ENCODE assay signal across 18 cellular contexts in genomic region chr14:36981832-36982528, GRCh38.
A peak's percentile ranks its signal among the peaks of the same experiment; 100 is the strongest.
DNase-seq lines count a peak whose midpoint lies in the region; ATAC-seq and TF ChIP-seq lines count a peak whose summit lies in the region.
"Had no signal": no experiment of that assay in that cellular context is flagged by ENCODE, and none has a peak within 500 bp of the region (broad histone marks: within the 10 kb centered on the region; RNA-seq: fewer than 3 reads in every experiment).

No MANE protein-coding gene starts in this region.

- H3K14ac ChIP-seq in IMR-90 (replicated peaks; ENCODE audit: low read depth, low read length), result peak overlapping the region; percentile 93; the same call in 1 of the 2 replicates

- peaks cover 3% of the 10 kb centered on the region for H3K4me1 ChIP-seq in IMR-90 (ENCODE audit: control insufficient read depth, insufficient read depth, low read length)
- H3K4me1 ChIP-seq: colonic mucosa had no signal

- H3K9me1 ChIP-seq in IMR-90 (ENCODE audit: insufficient read depth, low read length), result no peaks in the 10 kb centered on the region

- no peak overlapping the region for H3K9ac ChIP-seq in IMR-90 (ENCODE audit: low read depth, low read length)

- H3K9me3 ChIP-seq in IMR-90 (ENCODE audit: control insufficient read depth, insufficient read depth, low read length), result no peaks in the 10 kb centered on the region
- H3K9me3 ChIP-seq: colonic mucosa, MG63 had no signal

- H3K4me2 ChIP-seq in IMR-90 (ENCODE audit: low read depth, low read length), result 0 out of 2 replicates have a peak overlapping the region, but pooled peaks have one; percentile 23
- H3K4me2 ChIP-seq: smooth muscle cell had no signal

- in situ Hi-C loops in IMR-90 (cut with MboI; ENCODE audit: low sequenced_read_pairs), result no loop called here

- H3K18ac ChIP-seq in IMR-90 (ENCODE audit: low read depth, low read length), result peak overlapping the region; percentile 86; the same call in 1 of the 2 replicates

- no peak for TF ChIP-seq POLR2A in IMR-90 (IDR thresholded peaks at IDR 0.05; ENCODE audit: low read depth, low read length)

- no peak overlapping the region for H3K4me3 Mint-ChIP-seq in naive thymus-derived CD8-positive, alpha-beta T cell
- H3K4me3 Mint-ChIP-seq: activated T-cell treated with anti-CD3 and anti-CD28 coated beads, Interleukin-2, amount 50 U/mL, for 24 hours; stimulated activated naive CD8-positive, alpha-beta T cell treated with anti-CD3 and anti-CD28 coated beads, Interleukin-15, amount 100 ng/mL, for 72 hours had no signal

- H3K4ac ChIP-seq in IMR-90 (ENCODE audit: low read depth, low read length), result peak overlapping the region; percentile 89; the same call in 1 of the 2 replicates

- no peak for TF ChIP-seq RAD21 in IMR-90 (IDR thresholded peaks at IDR 0.05; ENCODE audit: low read length)

- intact Hi-C loops in IMR-90 (cut with micrococcal nuclease), result no loop called here

- H4K91ac ChIP-seq in IMR-90 (ENCODE audit: insufficient read depth, low read depth, low read length), result no peak overlapping the region; the same call in 1 of the 2 replicates

- H3K79me1 ChIP-seq in IMR-90 (ENCODE audit: low read depth in 1 of 2, low read length in 2 of 2), result no peaks in the 10 kb centered on the region

- peaks cover 0 to 9% (median 4%) of the 10 kb centered on the region in 9 donors for H3K9me3 Mint-ChIP-seq in naive thymus-derived CD8-positive, alpha-beta T cell

- CTCF ChIA-PET in IMR-90 (lab: Yijun Ruan, JAX), result no interaction called here

- peak overlapping the region; percentile 96; the same call in 1 of the 2 replicates for H2BK20ac ChIP-seq in IMR-90 (ENCODE audit: low read depth, low read length)

- no CpG with 5 or more reads among the region's 3 CpGs for WGBS in IMR-90 (ENCODE audit: extremely low coverage in 2 of 2, insufficient read length in 1 of 2), 2 experiments

- H3K27me3 Mint-ChIP-seq in naive thymus-derived CD8-positive, alpha-beta T cell, result no peaks in the 10 kb centered on the region
- H3K27me3 Mint-ChIP-seq: activated T-cell treated with anti-CD3 and anti-CD28 coated beads, Interleukin-2, amount 50 U/mL, for 24 hours; stimulated activated naive CD8-positive, alpha-beta T cell treated with anti-CD3 and anti-CD28 coated beads, Interleukin-15, amount 100 ng/mL, for 72 hours had no signal

- peak overlapping the region; percentile 93 for H2BK120ac ChIP-seq in IMR-90 (ENCODE audit: low read depth, low read length)

- no peak overlapping the region for H2AK5ac ChIP-seq in IMR-90 (ENCODE audit: low read depth, low read length)

- no peak for TF ChIP-seq CTCF in IMR-90 (conservative IDR thresholded peaks at IDR 0.05; ENCODE audit: low read depth, low read length)
- no peak for TF ChIP-seq CTCF in choroid plexus epithelial cell (conservative IDR thresholded peaks at IDR 0.05; ENCODE audit: low read depth, low read length)

- H3K23ac ChIP-seq in IMR-90 (ENCODE audit: low read depth, low read length), result no peak overlapping the region

- H3K27ac ChIP-seq in IMR-90 (ENCODE audit: insufficient read depth, low read length), result peak overlapping the region; percentile 76
- H3K27ac ChIP-seq: colonic mucosa had no signal

- H4K20me1 ChIP-seq in IMR-90 (ENCODE audit: insufficient read depth, low read length), result no peaks in the 10 kb centered on the region

- no peaks in the 10 kb centered on the region for H3K27me3 ChIP-seq in IMR-90 (ENCODE audit: control insufficient read depth, insufficient read depth, low read length)
- H3K27me3 ChIP-seq: colonic mucosa, MG63 had no signal

- POLR2A ChIA-PET in IMR-90 (lab: Charles Lee; ENCODE audit: unreplicated experiment), result no interaction called here
- POLR2A ChIA-PET in naive thymus-derived CD8-positive, alpha-beta T cell (lab: Charles Lee), result no interaction called here

- dilution Hi-C loops in IMR-90 (cut with HindIII; ENCODE audit: low sequenced_read_pairs, unreplicated experiment), result no loop called here

- H3K4me3 ChIP-seq in IMR-90 (ENCODE audit: insufficient read depth, low read depth, low read length), result no peak overlapping the region
- H3K4me3 ChIP-seq in choroid plexus epithelial cell (ENCODE audit: low read depth, low read length), result no peak overlapping the region
- H3K4me3 ChIP-seq: colonic mucosa, MG63, smooth muscle cell had no signal

- no peak overlapping the region; the same call in 1 of the 2 replicates for H4K5ac ChIP-seq in IMR-90 (ENCODE audit: low read depth, low read length)

- peaks cover 0 to 2% (median 0%) of the 10 kb centered on the region in 3 donors for H3K36me3 Mint-ChIP-seq in naive thymus-derived CD8-positive, alpha-beta T cell

- H3K27ac Mint-ChIP-seq in naive thymus-derived CD8-positive, alpha-beta T cell, result no peak overlapping the region
- H3K27ac Mint-ChIP-seq: activated T-cell treated with anti-CD3 and anti-CD28 coated beads, Interleukin-2, amount 50 U/mL, for 24 hours; stimulated activated naive CD8-positive, alpha-beta T cell treated with anti-CD3 and anti-CD28 coated beads, Interleukin-15, amount 100 ng/mL, for 72 hours had no signal

- no peak overlapping the region; the same call in 1 of the 3 replicates for H2BK15ac ChIP-seq in IMR-90 (ENCODE audit: low read depth, low read length)

- no peak overlapping the region for H3K56ac ChIP-seq in IMR-90 (ENCODE audit: extremely low read depth, insufficient read depth, low read length)

- no TSS peak for BruUV-seq in IMR-90 (replicated peaks; lab: Mats Ljungman, UMichigan)

- H2AFZ ChIP-seq in IMR-90 (replicated peaks; ENCODE audit: low read length, poor library complexity), result no peak overlapping the region

- H2BK5ac ChIP-seq in IMR-90 (ENCODE audit: low read depth, low read length, poor library complexity, severe bottlenecking), result peak overlapping the region; percentile 97

- peak overlapping the region; percentile 73 to 98 for H4K8ac ChIP-seq in IMR-90 (ENCODE audit: low read depth in 2 of 2, low read length in 2 of 2)

- H3K36me3 ChIP-seq in IMR-90 (ENCODE audit: control insufficient read depth, insufficient read depth, low read length), result no peaks in the 10 kb centered on the region
- H3K36me3 ChIP-seq: colonic mucosa, MG63 had no signal

- ATAC-seq in IMR-90 (ENCODE audit: low read depth) (peak; percentile 93), HG03354 (IDR thresholded peaks at IDR 0.05; ENCODE audit: poor library complexity, severe bottlenecking, unreplicated experiment) (no peak)
- ATAC-seq in naive thymus-derived CD8-positive, alpha-beta T cell, result no peak
- ATAC-seq: Right ventricle myocardium inferior; stimulated activated naive CD8-positive, alpha-beta T cell treated with anti-CD3 and anti-CD28 coated beads, Interleukin-15, amount 100 ng/mL, for 72 hours had no signal

- peak; percentile 61 for DNase-seq in AG08395 (ENCODE audit: low spot score)
- peak; percentile 79 for DNase-seq in IMR-90
- DNase-seq in choroid plexus epithelial cell (ENCODE audit: low read depth), result peak; percentile 56
- peak; percentile 92 for DNase-seq in kidney glomerular epithelial cell (lab: John Stamatoyannopoulos, UW)
- DNase-seq in hypothalamus (lab: John Stamatoyannopoulos, UW), result no peak
- DNase-seq in DMS114 treated with DMSO at 0.1 percent for 48 hours (lab: John Stamatoyannopoulos, UW; ENCODE audit: unreplicated experiment), result no peak
- DNase-seq in naive thymus-derived CD8-positive, alpha-beta T cell, result no peak
- DNase-seq: activated CD4-positive, alpha-beta T cell treated with anti-CD3 and anti-CD28 coated beads for 4 hours; activated T-cell treated with anti-CD3 and anti-CD28 coated beads, Interleukin-2, amount 50 U/mL, for 24 hours; colonic mucosa; MG63; NCI-H2029; occipital lobe; stimulated activated naive CD8-positive, alpha-beta T cell treated with anti-CD3 and anti-CD28 coated beads, Interleukin-15, amount 100 ng/mL, for 72 hours; T-helper 9 cell had no signal

- H3K4me1 Mint-ChIP-seq in naive thymus-derived CD8-positive, alpha-beta T cell, result no peaks in the 10 kb centered on the region
- H3K4me1 Mint-ChIP-seq: stimulated activated naive CD8-positive, alpha-beta T cell treated with anti-CD3 and anti-CD28 coated beads, Interleukin-15, amount 100 ng/mL, for 72 hours had no signal

- H2AK9ac ChIP-seq in IMR-90 (replicated peaks; ENCODE audit: low read depth, low read length, poor library complexity), result no peak overlapping the region

TF ChIP-seq in IMR-90, 13 proteins besides CTCF, POLR2A, EP300 and RAD21:
- peak; percentile 78 for TF ChIP-seq FOS (IDR thresholded peaks at IDR 0.05; ENCODE audit: low read depth, low read length)
- no peak for TF ChIP-seq MAZ (IDR thresholded peaks at IDR 0.05; ENCODE audit: borderline replicate concordance, low read depth, low read length)

Comparison
In these comparisons a context has a peak if more than half of its experiments do, and no peak if none do; other contexts are left out.
1. DNase-seq: peak in AG08395 (single experiment), IMR-90 (single experiment), choroid plexus epithelial cell (single experiment) and kidney glomerular epithelial cell (single experiment); none in hypothalamus (0 of 51), DMS114 treated with DMSO at 0.1 percent for 48 hours (single experiment) and naive thymus-derived CD8-positive, alpha-beta T cell (0 of 10).